Comparison of ENCODE assay signal across 1 cellular context in the genomic region with DNA sequence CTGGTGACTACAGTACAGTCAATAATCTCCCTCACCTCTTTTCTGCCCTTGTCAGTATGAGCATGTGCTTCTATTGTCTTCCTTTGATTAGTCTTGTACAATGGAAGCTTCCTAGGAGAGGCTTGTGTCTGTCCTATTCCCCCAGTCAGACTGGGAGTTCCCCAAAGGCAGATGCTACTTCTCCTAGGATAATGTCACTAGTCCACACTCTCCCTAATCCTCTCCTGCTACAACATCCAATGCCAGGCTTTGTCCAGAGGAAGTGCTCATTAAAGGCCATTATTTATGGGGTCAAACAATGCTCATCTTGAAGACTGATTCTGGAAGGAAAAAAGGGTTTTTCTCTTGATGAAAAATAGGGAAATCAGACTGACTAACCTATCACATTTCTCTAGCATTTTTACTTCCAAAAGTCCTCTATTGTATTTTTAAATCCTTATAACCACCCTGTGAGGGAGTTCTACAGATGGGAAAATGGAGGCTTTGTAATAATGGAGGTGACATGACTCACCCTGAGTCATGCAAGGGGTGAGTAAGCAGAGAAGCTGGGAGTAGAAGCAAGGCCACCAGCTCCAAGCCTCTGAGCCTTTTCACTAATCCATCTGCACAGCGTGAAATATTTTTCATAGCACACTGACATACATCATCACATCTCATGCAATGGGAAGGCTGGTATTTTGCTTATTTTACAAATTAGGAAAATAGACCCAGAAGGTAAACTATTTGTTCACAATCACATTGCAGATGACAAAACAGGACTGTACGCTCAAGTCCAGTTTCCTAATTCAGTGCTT.
A peak's percentile ranks its signal among the peaks of the same experiment; 100 is the strongest.
TF ChIP-seq lines count a peak whose summit lies in the region.

No MANE protein-coding gene starts in this region.

TF ChIP-seq in HCT116, 20 proteins besides CTCF, POLR2A, EP300 and RAD21 (continued from another document):
- TF ChIP-seq REST (IDR thresholded peaks at IDR 0.05; ENCODE audit: low read depth) (no peak), POLR2AphosphoS5 (IDR thresholded peaks at IDR 0.05; ENCODE audit: low read depth, low read length) (peak; percentile 42; the same call in 1 of the 2 replicates), SP1 (IDR thresholded peaks at IDR 0.05; ENCODE audit: low read depth) (peak; percentile 63; the same call in 1 of the 2 replicates), JUND (IDR thresholded peaks at IDR 0.05) (peak; percentile 94), MAX (IDR thresholded peaks at IDR 0.05) (no peak; the same call in 1 of the 2 replicates), SRF (IDR thresholded peaks at IDR 0.05; ENCODE audit: low read depth) (peak; percentile 82), YY1 (IDR thresholded peaks at IDR 0.05; ENCODE audit: extremely low read depth, insufficient replicate concordance, low read depth, low read length) (peak; percentile 88)
